ENCODE assay signal across 8 cellular contexts in the genomic region with DNA sequence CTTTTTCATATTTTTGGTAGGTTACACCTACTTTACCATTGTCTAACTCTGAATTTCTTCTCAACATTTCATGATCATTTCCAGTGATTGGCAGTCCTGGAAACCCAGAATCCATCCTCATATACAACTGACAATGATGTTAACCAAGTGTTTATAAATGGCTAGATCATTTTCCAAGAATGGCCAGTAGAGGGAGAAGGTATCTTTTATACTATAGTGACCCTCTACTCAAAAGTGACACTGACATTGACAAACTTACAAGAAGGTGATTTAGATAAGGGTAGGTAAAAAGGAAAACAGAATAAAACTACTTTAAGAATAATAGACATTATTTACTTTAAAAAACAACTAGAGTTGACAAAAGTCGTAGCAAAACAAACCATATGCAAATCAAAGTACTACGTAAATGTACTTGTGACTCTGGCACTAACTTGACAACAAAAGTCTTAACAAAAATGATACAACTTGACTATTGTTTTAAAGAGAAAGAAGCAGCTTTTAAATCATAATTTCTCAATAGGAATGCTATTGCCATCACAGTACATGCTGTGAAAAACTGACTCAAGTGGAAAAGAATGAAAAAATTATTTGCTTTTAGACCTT.
DNase-seq lines count a peak whose midpoint lies in the region; ATAC-seq and TF ChIP-seq lines count a peak whose summit lies in the region.

No MANE protein-coding gene starts in this region.

- no peak for DNase-seq in GM12865 (ENCODE audit: low read depth)
- DNase-seq in Jurkat, Clone E6-1 (ENCODE audit: low read depth, low spot score): peak; percentile 6
- peak; percentile 23 for DNase-seq in astrocyte of the hippocampus (ENCODE audit: low read depth, low spot score)
- DNase-seq in myocyte (ENCODE audit: low read depth): peak; percentile 33
- no peak for DNase-seq in activated CD4-positive, CD25-positive, alpha-beta regulatory T cell (lab: John Stamatoyannopoulos, UW)
- no peak for DNase-seq in ovary

- 87 to 91% (median 88%) methylated on average over 2 of the region's 2 CpGs for WGBS in ovary, 3 donors

- ATAC-seq in HG03342 (IDR thresholded peaks at IDR 0.05; ENCODE audit: unreplicated experiment) (no peak), GM21737 (IDR thresholded peaks at IDR 0.05; ENCODE audit: unreplicated experiment) (no peak)

- TF ChIP-seq EP300 in ovary (IDR thresholded peaks at IDR 0.05): no peak

- H3K36me3 ChIP-seq in ovary: no peaks in the 10 kb centered on the region

- no peak overlapping the region for H3K4me3 ChIP-seq in GM12865 (ENCODE audit: low read depth, low read length)
- H3K4me3 ChIP-seq in Jurkat, Clone E6-1 (ENCODE audit: low read length): no peak overlapping the region
- no peak overlapping the region for H3K4me3 ChIP-seq in ovary

- H3K9me3 ChIP-seq in ovary: no peaks in the 10 kb centered on the region

- H3K27me3 ChIP-seq in ovary: no peaks in the 10 kb centered on the region

- no peak overlapping the region for H3K27ac ChIP-seq in ovary

- TF ChIP-seq CTCF in GM12865 (IDR thresholded peaks at IDR 0.05; ENCODE audit: insufficient read depth, low read depth, low read length, missing control alignments): peak; percentile 27
- peak in 1 of 3 donors; percentile 12 for TF ChIP-seq CTCF in ovary (IDR thresholded peaks at IDR 0.05)

- H3K4me1 ChIP-seq in ovary (ENCODE audit: insufficient read depth): no peaks in the 10 kb centered on the region

- intact Hi-C loops in ovary (cut with DNase I): no loop called here

- TF ChIP-seq POLR2A in ovary (IDR thresholded peaks at IDR 0.05): no peak

Comparison
In these comparisons a context has a peak if more than half of its experiments do, and no peak if none do; other contexts are left out.
1. DNase-seq: peak in Jurkat, Clone E6-1 (single experiment), astrocyte of the hippocampus (single experiment) and myocyte (single experiment); none in GM12865 (single experiment), activated CD4-positive, CD25-positive, alpha-beta regulatory T cell (0 of 4) and ovary (0 of 5).